In the genomic region with DNA sequence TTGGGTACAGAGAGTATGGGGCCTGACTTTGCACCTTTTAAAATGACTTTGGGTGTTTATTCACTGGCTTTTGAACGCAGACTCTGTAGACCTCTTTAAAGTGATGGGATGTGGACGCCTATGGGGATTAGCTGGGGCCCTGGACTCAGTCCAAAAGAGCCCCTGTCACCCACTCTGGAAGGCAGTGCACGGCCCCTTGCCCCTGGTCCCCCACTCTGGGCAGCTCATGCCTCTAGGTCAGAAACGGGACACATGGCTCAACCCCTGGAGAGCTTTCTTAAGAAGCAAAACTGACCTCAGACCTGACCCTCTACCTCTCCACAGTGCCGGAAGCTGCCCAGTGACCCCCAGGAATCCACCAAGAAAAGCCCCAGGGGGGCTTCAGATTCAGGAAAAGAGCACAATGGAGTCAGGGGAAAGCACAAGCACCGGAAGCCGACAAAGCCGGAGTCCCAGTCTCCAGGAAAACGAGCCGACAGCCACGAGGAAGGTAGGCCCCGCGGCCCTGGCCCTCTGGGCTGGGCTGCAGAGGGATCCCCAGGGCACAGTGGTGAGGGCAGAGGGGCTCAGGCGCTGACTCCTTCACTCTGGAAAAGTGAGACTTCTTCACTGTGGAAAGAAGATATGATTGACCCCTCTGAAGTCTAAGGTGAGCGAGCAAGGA, we compare ENCODE assay signal across 24 cellular contexts. TPM values are rescaled to one million over a fixed set of nuclear protein-coding genes. Genes with fewer than 3 reads are reported as not detected.
A peak's percentile ranks its signal among the peaks of the same experiment; 100 is the strongest.
DNase-seq lines count a peak whose midpoint lies in the region; ATAC-seq, FAIRE-seq and TF ChIP-seq lines count a peak whose summit lies in the region.
"Had no signal": no experiment of that assay in that cellular context is flagged by ENCODE, and none has a peak within 500 bp of the region (broad histone marks: within the 10 kb centered on the region; RNA-seq: fewer than 3 reads in every experiment).

No MANE protein-coding gene starts in this region.

- H3K79me2 ChIP-seq in GM23338 (replicated peaks; ENCODE audit: insufficient read depth): no peaks in the 10 kb centered on the region
- H3K79me2 ChIP-seq in osteoblast (ENCODE audit: insufficient read depth, low read length): no peaks in the 10 kb centered on the region

- H3K9me3 ChIP-seq in left ventricle myocardium inferior (replicated peaks) (no peaks in the 10 kb centered on the region), osteoblast (ENCODE audit: low read depth, low read length) (no peaks in the 10 kb centered on the region)
- H3K9me3 ChIP-seq: A549, Caco-2 had no signal

- H3K27me3 Mint-ChIP-seq in GM23338 (ENCODE audit: insufficient read depth, low read depth, poor library complexity): peaks cover 2% of the 10 kb centered on the region
- H3K27me3 Mint-ChIP-seq: B cell; CD4-positive, alpha-beta T cell had no signal

- H4K20me1 ChIP-seq in GM23338 (replicated peaks; ENCODE audit: insufficient read depth) (no peaks in the 10 kb centered on the region), osteoblast (ENCODE audit: insufficient read depth, low read length) (no peaks in the 10 kb centered on the region)

- no peak overlapping the region for H3K4me3 Mint-ChIP-seq in GM23338
- H3K4me3 Mint-ChIP-seq: B cell; CD4-positive, alpha-beta T cell; CD8-positive, alpha-beta T cell had no signal

- H3K9me2 ChIP-seq in GM23338 (ENCODE audit: insufficient read depth): no peaks in the 10 kb centered on the region

- H2AFZ ChIP-seq in GM23338 (no peak overlapping the region), osteoblast (ENCODE audit: low read length) (no peak overlapping the region)

- H3K9me3 Mint-ChIP-seq in GM23338: no peaks in the 10 kb centered on the region
- H3K9me3 Mint-ChIP-seq: CD4-positive, alpha-beta T cell; CD8-positive, alpha-beta T cell had no signal

- H3K27ac Mint-ChIP-seq in GM23338: no peak overlapping the region
- H3K27ac Mint-ChIP-seq: B cell; CD4-positive, alpha-beta T cell; CD8-positive, alpha-beta T cell had no signal

- H3K4me2 ChIP-seq in GM23338: no peak overlapping the region
- no peak overlapping the region for H3K4me2 ChIP-seq in osteoblast (ENCODE audit: insufficient read depth, low read length)
- H3K4me2 ChIP-seq: A549; BLaER1 treated with 17β-estradiol and CSF1 and Interleukin-3, amounts not matched to agents 10 nM and 100 nM had no signal

- H3K27ac ChIP-seq in left ventricle myocardium inferior (replicated peaks): peak overlapping the region; percentile 30
- H3K27ac ChIP-seq in GM23338 (ENCODE audit: low read depth): no peak overlapping the region
- H3K27ac ChIP-seq in osteoblast (ENCODE audit: low read depth, low read length): no peak overlapping the region
- H3K27ac ChIP-seq: 22Rv1; A549; BLaER1 treated with 17β-estradiol and CSF1 and Interleukin-3, amounts not matched to agents 10 nM and 100 nM; C4-2B had no signal

- peaks cover 24% of the 10 kb centered on the region for H3K36me3 ChIP-seq in left ventricle myocardium inferior
- H3K36me3 ChIP-seq in GM23338 (ENCODE audit: insufficient read depth): no peaks in the 10 kb centered on the region
- no peaks in the 10 kb centered on the region for H3K36me3 ChIP-seq in osteoblast (ENCODE audit: insufficient read depth, low read length)

- intact Hi-C loops in left ventricle myocardium inferior (cut with micrococcal nuclease) (loop anchor here (10.0 kb wide), 1 partner anchor 96 kb away; no protein-coding TSS in a partner anchor), Right ventricle myocardium superior (cut with DNase I) (no loop called here)

- no peak for TF ChIP-seq CTCF in left ventricle myocardium inferior (IDR thresholded peaks at IDR 0.05; ENCODE audit: borderline replicate concordance)
- TF ChIP-seq CTCF in GM23338 (conservative IDR thresholded peaks at IDR 0.05; ENCODE audit: low read depth in 2 of 2): no peak
- no peak for TF ChIP-seq CTCF in osteoblast (IDR thresholded peaks at IDR 0.05; ENCODE audit: extremely low read depth, low read depth, low read length)

- no peak for TF ChIP-seq POLR2A in GM12892 (IDR thresholded peaks at IDR 0.05; ENCODE audit: low read depth, low read length)

- peaks cover 17% of the 10 kb centered on the region for H3K4me1 Mint-ChIP-seq in GM23338

- H3K27me3 ChIP-seq in left ventricle myocardium inferior (ENCODE audit: low read depth) (no peaks in the 10 kb centered on the region), GM23338 (ENCODE audit: insufficient read depth) (no peaks in the 10 kb centered on the region), osteoblast (ENCODE audit: insufficient read depth, low read length) (no peaks in the 10 kb centered on the region)

- peaks cover 25% of the 10 kb centered on the region for H3K4me1 ChIP-seq in left ventricle myocardium inferior
- H3K4me1 ChIP-seq in GM23338 (ENCODE audit: insufficient read depth): no peaks in the 10 kb centered on the region
- no peaks in the 10 kb centered on the region for H3K4me1 ChIP-seq in osteoblast (ENCODE audit: insufficient read depth, low read length)
- H3K4me1 ChIP-seq: A549, Caco-2 had no signal

- FAIRE-seq in GM19239 (lab: Jason Lieb, UNC) (no peak), GM12892 (lab: Jason Lieb, UNC) (no peak)
- FAIRE-seq: A549, D721Med, GM12878 had no signal

- H3K4me3 ChIP-seq in left ventricle myocardium inferior (no peak overlapping the region), GM23338 (no peak overlapping the region), osteoblast (ENCODE audit: insufficient read depth, low read length) (no peak overlapping the region)
- H3K4me3 ChIP-seq: A549; BLaER1 treated with 17β-estradiol and CSF1 and Interleukin-3, amounts not matched to agents 10 nM and 100 nM; GM12878 had no signal

- no peak for DNase-seq in left ventricle myocardium inferior
- no peak for DNase-seq in Right ventricle myocardium superior
- peak; percentile 14 for DNase-seq in GM23338 (ENCODE audit: low spot score)
- DNase-seq in dermis blood vessel endothelial cell: peak; percentile 7
- DNase-seq in osteoblast (ENCODE audit: insufficient read length, low spot score, missing footprints): peak; percentile 36
- DNase-seq in amniotic stem cell (lab: John Stamatoyannopoulos, UW): no peak
- DNase-seq in GM19239 (ENCODE audit: insufficient read length, low spot score): no peak
- DNase-seq in GM12892 (ENCODE audit: insufficient read length): no peak
- DNase-seq: AML-193; Caco-2; Calu3; CD4-positive, alpha-beta T cell; CD8-positive, alpha-beta T cell; DMS79; DND-41; EL; GDM1 had no signal

- H3K36me3 Mint-ChIP-seq in GM23338 (ENCODE audit: low read depth): no peaks in the 10 kb centered on the region; the same call in 2 of the 3 replicates

- no peaks in the 10 kb centered on the region for H3F3A ChIP-seq in GM23338 (replicated peaks; ENCODE audit: low read depth)

- ATAC-seq in Right ventricle myocardium superior (ENCODE audit: poor library complexity): no peak
- no peak for ATAC-seq in GM23338
- ATAC-seq: A549; CD8-positive, alpha-beta T cell; GM12878 had no signal

TF ChIP-seq in GM23338, 12 proteins besides CTCF, POLR2A, EP300 and RAD21 (continues in another document):
- TF ChIP-seq JUNB (IDR thresholded peaks at IDR 0.05; ENCODE audit: unreplicated experiment) (no peak), EZH2phosphoT487 (IDR thresholded peaks at IDR 0.05; ENCODE audit: unreplicated experiment) (no peak), EZH2 (IDR thresholded peaks at IDR 0.05; ENCODE audit: low read depth, unreplicated experiment) (no peak), POLR2AphosphoS5 (IDR thresholded peaks at IDR 0.05; ENCODE audit: low read depth) (no peak), STAT1 (IDR thresholded peaks at IDR 0.05; ENCODE audit: unreplicated experiment) (no peak), NANOG (IDR thresholded peaks at IDR 0.05; ENCODE audit: borderline replicate concordance) (no peak), ZNF331 (CRISPR knock-in tag; IDR thresholded peaks at IDR 0.05; ENCODE audit: low read depth) (no peak)
- TF ChIP-seq, protein P1, sequence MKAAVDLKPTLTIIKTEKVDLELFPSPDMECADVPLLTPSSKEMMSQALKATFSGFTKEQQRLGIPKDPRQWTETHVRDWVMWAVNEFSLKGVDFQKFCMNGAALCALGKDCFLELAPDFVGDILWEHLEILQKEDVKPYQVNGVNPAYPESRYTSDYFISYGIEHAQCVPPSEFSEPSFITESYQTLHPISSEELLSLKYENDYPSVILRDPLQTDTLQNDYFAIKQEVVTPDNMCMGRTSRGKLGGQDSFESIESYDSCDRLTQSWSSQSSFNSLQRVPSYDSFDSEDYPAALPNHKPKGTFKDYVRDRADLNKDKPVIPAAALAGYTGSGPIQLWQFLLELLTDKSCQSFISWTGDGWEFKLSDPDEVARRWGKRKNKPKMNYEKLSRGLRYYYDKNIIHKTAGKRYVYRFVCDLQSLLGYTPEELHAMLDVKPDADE (IDR thresholded peaks at IDR 0.05): no peak

RNA-seq across cellular contexts. Expression of gene BCORL1, which starts 38.4 kb away (rescaled TPM):
- total RNA-seq in left ventricle myocardium inferior (8.2 TPM), Right ventricle myocardium superior (10.1 TPM), dermis blood vessel endothelial cell (3.4 and 7.1 TPM in 2 replicates), osteoblast (1.4 and 1.8 TPM in 2 replicates)
- total RNA-seq in GM23338 (2014; rRNA removed; shearing (Covaris generic)): 2.2 and 2.6 TPM in 2 replicates
- 2.3 and 2.7 TPM in 2 replicates for polyA plus RNA-seq in GM23338 (2016; fragmentation: Nextera tagmentation; extraction: Ambion mirVana)
- polyA plus RNA-seq in GM12892 (2012; ENCODE audit: missing spikeins): 0.83 TPM

Comparison
In these comparisons a context has a peak if more than half of its experiments do, and no peak if none do; other contexts are left out.
1. DNase-seq: peak in GM23338 (single experiment), dermis blood vessel endothelial cell (single experiment) and osteoblast (single experiment); none in left ventricle myocardium inferior (single experiment), Right ventricle myocardium superior (single experiment), amniotic stem cell (single experiment), GM19239 (single experiment) and GM12892 (single experiment).